8 cellular contexts compared by ENCODE assay signal in the genomic region with DNA sequence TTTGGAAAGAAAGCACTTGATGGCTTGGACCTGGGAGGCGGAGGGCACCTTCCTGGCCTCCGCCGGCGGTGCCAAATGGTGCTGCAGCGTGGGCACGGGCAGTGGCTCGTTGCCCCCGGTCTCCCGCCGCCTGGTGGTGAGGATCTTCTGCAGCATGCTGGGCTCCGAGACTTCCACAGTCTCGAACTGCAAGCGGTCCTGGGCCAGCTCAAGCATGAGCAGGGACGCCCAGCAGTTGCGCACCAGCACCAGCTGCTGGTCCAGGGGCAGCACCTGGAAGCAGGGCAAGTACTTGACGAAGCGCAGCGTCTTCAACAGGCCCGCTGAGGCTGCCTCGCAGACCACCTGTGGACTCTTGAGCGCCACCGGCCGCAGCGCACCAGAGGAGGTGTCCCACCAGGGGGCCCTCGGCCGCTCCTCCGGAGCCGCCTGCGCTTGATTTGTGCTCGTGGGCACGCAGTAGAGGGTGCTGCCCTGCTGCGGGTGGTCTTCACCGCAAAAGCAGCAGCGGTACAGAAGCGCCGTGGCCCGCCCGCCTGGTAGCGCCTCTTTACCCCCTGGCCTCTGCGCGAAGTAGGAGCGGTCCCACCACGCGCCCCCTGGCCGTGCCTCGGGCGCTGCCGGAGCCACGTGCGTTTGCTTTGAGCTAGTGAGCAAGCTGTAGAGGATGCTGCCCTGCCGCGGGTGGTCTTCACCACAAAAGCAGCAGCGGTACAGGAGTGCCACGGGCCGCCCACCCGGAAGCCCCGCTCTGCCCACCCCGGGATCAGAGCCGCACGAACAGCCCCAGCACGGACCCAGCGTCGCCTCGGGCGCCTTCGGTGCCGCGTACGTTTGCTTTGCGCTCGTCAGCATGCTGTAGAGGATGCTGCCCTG. TPM values are rescaled to one million over a fixed set of nuclear protein-coding genes. Genes with fewer than 3 reads are reported as not detected.
A peak's percentile ranks its signal among the peaks of the same experiment; 100 is the strongest.
DNase-seq lines count a peak whose midpoint lies in the region; ATAC-seq and TF ChIP-seq lines count a peak whose summit lies in the region.

No MANE protein-coding gene starts in this region.

- TF ChIP-seq CTCF in HEK293 (tag by site-specific recombination; IDR thresholded peaks at IDR 0.05) = no peak
- TF ChIP-seq CTCF in ascending aorta (IDR thresholded peaks at IDR 0.05) = peak in 1 of 3 experiments; percentile 21

- POLR2A ChIA-PET in HEK293 (lab: Yijun Ruan, JAX) = no interaction called here

- DNase-seq in AG20443 (ENCODE audit: low spot score) (peak; percentile 24), ascending aorta (ENCODE audit: low spot score in 2 of 2) (no peak), kidney tubule cell (ENCODE audit: low spot score) (peak; percentile 51), cerebellar cortex (ENCODE audit: low spot score) (no peak)
- no peak for DNase-seq in stimulated activated naive B cell treated with anti-CD40 and anti-IgM and Interleukin-4, amounts not matched to agents 10 μg/mL and 1 μg/mL and 100 μg/mL, for 72 hours

- intact Hi-C loops in ascending aorta (cut with DNase I) = no loop called here

- H3K27ac ChIP-seq in HEK293 (ENCODE audit: extremely low read depth, low read depth, low read length) = no peak overlapping the region
- no peak overlapping the region for H3K27ac ChIP-seq in ascending aorta

- ATAC-seq in HG03432 (IDR thresholded peaks at IDR 0.05; ENCODE audit: unreplicated experiment) (no peak), HG02678 (IDR thresholded peaks at IDR 0.05; ENCODE audit: unreplicated experiment) (no peak)
- ATAC-seq in stimulated activated naive B cell treated with anti-CD40 and anti-IgM and Interleukin-4, amounts not matched to agents 10 μg/mL and 1 μg/mL and 100 μg/mL, for 72 hours (replicated peaks) = no peak

- H3K9me3 Mint-ChIP-seq in stimulated activated naive B cell treated with anti-CD40 and anti-IgM and Interleukin-4, amounts not matched to agents 10 μg/mL and 1 μg/mL and 100 μg/mL, for 72 hours = no peaks in the 10 kb centered on the region

- H3K27ac Mint-ChIP-seq in stimulated activated naive B cell treated with anti-CD40 and anti-IgM and Interleukin-4, amounts not matched to agents 10 μg/mL and 1 μg/mL and 100 μg/mL, for 72 hours = no peak overlapping the region

- H3K9me3 ChIP-seq in HEK293 (ENCODE audit: control insufficient read depth, insufficient read depth, low read depth, low read length) (no peaks in the 10 kb centered on the region), ascending aorta (no peaks in the 10 kb centered on the region)

- H3K36me3 Mint-ChIP-seq in stimulated activated naive B cell treated with anti-CD40 and anti-IgM and Interleukin-4, amounts not matched to agents 10 μg/mL and 1 μg/mL and 100 μg/mL, for 72 hours = no peaks in the 10 kb centered on the region

- peaks cover 8 to 12% of the 10 kb centered on the region in 2 donors for H3K27me3 Mint-ChIP-seq in stimulated activated naive B cell treated with anti-CD40 and anti-IgM and Interleukin-4, amounts not matched to agents 10 μg/mL and 1 μg/mL and 100 μg/mL, for 72 hours

- H3K4me1 Mint-ChIP-seq in stimulated activated naive B cell treated with anti-CD40 and anti-IgM and Interleukin-4, amounts not matched to agents 10 μg/mL and 1 μg/mL and 100 μg/mL, for 72 hours = peaks cover 0 to 1% of the 10 kb centered on the region in 2 donors

- CTCF ChIA-PET in HEK293 (lab: Yijun Ruan, JAX) = no interaction called here

- H3K4me1 ChIP-seq in HEK293 (ENCODE audit: control insufficient read depth, insufficient read depth, low read length) = no peaks in the 10 kb centered on the region
- no peaks in the 10 kb centered on the region for H3K4me1 ChIP-seq in ascending aorta

- H3K4me3 ChIP-seq in HEK293 (ENCODE audit: low read depth, low read length) = peak overlapping the region; percentile 38
- H3K4me3 ChIP-seq in ascending aorta = peak overlapping the region; percentile 44 to 56

- H3K27me3 ChIP-seq in ascending aorta = no peaks in the 10 kb centered on the region

- H3K4me3 Mint-ChIP-seq in stimulated activated naive B cell treated with anti-CD40 and anti-IgM and Interleukin-4, amounts not matched to agents 10 μg/mL and 1 μg/mL and 100 μg/mL, for 72 hours = no peak overlapping the region

- no peaks in the 10 kb centered on the region for H3K36me3 ChIP-seq in HEK293 (ENCODE audit: control insufficient read depth in 2 of 2, insufficient read depth in 1 of 2, low read length in 2 of 2)
- H3K36me3 ChIP-seq in ascending aorta = no peaks in the 10 kb centered on the region

TF ChIP-seq in HEK293, 187 proteins besides CTCF, POLR2A, EP300 and RAD21:
- TF ChIP-seq ZEB2 (tag by site-specific recombination; IDR thresholded peaks at IDR 0.05) = no peak

RNA-seq across cellular contexts. Expression of a gene that starts 0.7 kb away (rescaled TPM):
- total RNA-seq in ascending aorta = 0.21 TPM

Comparison
In these comparisons a context has a peak if more than half of its experiments do, and no peak if none do; other contexts are left out.
1. DNase-seq: peak in AG20443 (single experiment) and kidney tubule cell (single experiment); none in ascending aorta (0 of 2), stimulated activated naive B cell treated with anti-CD40 and anti-IgM and Interleukin-4, amounts not matched to agents 10 μg/mL and 1 μg/mL and 100 μg/mL, for 72 hours (single experiment) and cerebellar cortex (single experiment).